In the genomic region with DNA sequence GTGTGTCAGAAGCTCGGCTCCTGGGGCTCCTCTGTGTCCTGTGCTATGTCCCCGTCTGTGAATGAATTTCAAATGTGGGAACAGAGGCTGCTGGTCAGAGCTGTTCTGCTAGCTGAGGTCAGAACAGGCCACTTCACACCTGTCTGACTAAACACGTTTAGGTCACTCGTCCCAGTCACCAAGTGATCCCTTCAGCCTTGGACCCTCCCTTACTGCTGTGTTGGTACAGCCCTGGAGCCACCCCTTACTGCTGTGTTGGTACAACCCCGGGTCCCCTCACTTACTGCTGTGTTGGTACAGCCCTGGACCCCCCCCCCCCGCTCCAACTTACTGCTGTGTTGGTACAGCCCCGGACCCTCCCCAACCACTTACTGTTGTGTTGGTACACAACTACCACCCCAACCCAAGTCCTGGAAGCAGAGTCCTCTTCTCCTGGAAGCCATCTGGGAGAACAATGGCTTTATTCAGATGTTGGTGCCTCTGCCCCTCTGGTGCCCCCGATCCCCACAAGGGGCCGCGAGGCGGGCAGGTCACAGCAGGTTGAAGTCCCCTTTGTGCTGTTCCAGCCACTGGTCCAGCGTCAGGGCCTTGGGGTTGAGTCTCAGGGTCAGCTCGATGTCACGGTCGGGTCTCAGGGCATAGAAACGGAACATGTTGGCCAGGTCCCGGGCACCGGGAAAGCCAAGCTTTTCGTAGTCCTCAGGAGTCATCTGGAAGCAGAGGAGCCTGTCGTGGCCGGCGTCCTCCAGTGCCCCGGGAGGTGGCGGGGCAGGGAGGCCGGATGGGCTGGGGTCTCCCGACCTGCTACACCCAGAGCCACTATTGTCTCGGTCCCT, we compare ENCODE assay signal across 1 cellular context.
TF ChIP-seq lines count a peak whose summit lies in the region.

No MANE protein-coding gene starts in this region.

TF ChIP-seq in HepG2, 621 proteins besides CTCF, POLR2A, EP300 and RAD21 (continued from another document and continues in another):
- TF ChIP-seq ZNF609 (CRISPR knock-in tag; IDR thresholded peaks at IDR 0.05; ENCODE audit: borderline replicate concordance) = peak; percentile 79
- no peak for TF ChIP-seq IKZF4 (CRISPR knock-in tag; IDR thresholded peaks at IDR 0.05; ENCODE audit: borderline replicate concordance, low read depth, not compliant biosample characterization)
- 0 out of 2 replicates have a peak, but pooled peaks have one; percentile 10 for TF ChIP-seq ZNF333 (CRISPR knock-in tag; IDR thresholded peaks at IDR 0.05; ENCODE audit: borderline replicate concordance)
- TF ChIP-seq ZNF556 (CRISPR knock-in tag; IDR thresholded peaks at IDR 0.05; ENCODE audit: borderline replicate concordance) = peak; percentile 79
- peak; percentile 98 for TF ChIP-seq BHLHE40 (IDR thresholded peaks at IDR 0.05; ENCODE audit: low read length)
- no peak for TF ChIP-seq MAFK (conservative IDR thresholded peaks at IDR 0.05 in 1 of 2, IDR thresholded peaks at IDR 0.05 in 1 of 2; ENCODE audit: low read length in 2 of 2)
- 0 out of 2 replicates have a peak, but pooled peaks have one; percentile 33 for TF ChIP-seq BRCA1 (CRISPR knock-in tag; IDR thresholded peaks at IDR 0.05)
- TF ChIP-seq KLF12 (CRISPR knock-in tag; IDR thresholded peaks at IDR 0.05; ENCODE audit: borderline replicate concordance) = no peak; the same call in 1 of the 2 replicates
- no peak for TF ChIP-seq STAT5B (CRISPR knock-in tag; IDR thresholded peaks at IDR 0.05)
- TF ChIP-seq, protein P1, sequence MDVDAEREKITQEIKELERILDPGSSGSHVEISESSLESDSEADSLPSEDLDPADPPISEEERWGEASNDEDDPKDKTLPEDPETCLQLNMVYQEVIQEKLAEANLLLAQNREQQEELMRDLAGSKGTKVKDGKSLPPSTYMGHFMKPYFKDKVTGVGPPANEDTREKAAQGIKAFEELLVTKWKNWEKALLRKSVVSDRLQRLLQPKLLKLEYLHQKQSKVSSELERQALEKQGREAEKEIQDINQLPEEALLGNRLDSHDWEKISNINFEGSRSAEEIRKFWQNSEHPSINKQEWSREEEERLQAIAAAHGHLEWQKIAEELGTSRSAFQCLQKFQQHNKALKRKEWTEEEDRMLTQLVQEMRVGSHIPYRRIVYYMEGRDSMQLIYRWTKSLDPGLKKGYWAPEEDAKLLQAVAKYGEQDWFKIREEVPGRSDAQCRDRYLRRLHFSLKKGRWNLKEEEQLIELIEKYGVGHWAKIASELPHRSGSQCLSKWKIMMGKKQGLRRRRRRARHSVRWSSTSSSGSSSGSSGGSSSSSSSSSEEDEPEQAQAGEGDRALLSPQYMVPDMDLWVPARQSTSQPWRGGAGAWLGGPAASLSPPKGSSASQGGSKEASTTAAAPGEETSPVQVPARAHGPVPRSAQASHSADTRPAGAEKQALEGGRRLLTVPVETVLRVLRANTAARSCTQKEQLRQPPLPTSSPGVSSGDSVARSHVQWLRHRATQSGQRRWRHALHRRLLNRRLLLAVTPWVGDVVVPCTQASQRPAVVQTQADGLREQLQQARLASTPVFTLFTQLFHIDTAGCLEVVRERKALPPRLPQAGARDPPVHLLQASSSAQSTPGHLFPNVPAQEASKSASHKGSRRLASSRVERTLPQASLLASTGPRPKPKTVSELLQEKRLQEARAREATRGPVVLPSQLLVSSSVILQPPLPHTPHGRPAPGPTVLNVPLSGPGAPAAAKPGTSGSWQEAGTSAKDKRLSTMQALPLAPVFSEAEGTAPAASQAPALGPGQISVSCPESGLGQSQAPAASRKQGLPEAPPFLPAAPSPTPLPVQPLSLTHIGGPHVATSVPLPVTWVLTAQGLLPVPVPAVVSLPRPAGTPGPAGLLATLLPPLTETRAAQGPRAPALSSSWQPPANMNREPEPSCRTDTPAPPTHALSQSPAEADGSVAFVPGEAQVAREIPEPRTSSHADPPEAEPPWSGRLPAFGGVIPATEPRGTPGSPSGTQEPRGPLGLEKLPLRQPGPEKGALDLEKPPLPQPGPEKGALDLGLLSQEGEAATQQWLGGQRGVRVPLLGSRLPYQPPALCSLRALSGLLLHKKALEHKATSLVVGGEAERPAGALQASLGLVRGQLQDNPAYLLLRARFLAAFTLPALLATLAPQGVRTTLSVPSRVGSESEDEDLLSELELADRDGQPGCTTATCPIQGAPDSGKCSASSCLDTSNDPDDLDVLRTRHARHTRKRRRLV (CRISPR knock-in tag; IDR thresholded peaks at IDR 0.05) = no peak
- no peak for TF ChIP-seq ZFP41 (CRISPR knock-in tag; IDR thresholded peaks at IDR 0.05; ENCODE audit: borderline replicate concordance)
- TF ChIP-seq ZNF337 (CRISPR knock-in tag; IDR thresholded peaks at IDR 0.05; ENCODE audit: borderline replicate concordance, low read depth) = 0 out of 2 replicates have a peak, but pooled peaks have one; percentile 77
- peak; percentile 95; the same call in 1 of the 2 replicates for TF ChIP-seq MTA1 (CRISPR knock-in tag; IDR thresholded peaks at IDR 0.05; ENCODE audit: borderline replicate concordance)
- TF ChIP-seq, protein P2, sequence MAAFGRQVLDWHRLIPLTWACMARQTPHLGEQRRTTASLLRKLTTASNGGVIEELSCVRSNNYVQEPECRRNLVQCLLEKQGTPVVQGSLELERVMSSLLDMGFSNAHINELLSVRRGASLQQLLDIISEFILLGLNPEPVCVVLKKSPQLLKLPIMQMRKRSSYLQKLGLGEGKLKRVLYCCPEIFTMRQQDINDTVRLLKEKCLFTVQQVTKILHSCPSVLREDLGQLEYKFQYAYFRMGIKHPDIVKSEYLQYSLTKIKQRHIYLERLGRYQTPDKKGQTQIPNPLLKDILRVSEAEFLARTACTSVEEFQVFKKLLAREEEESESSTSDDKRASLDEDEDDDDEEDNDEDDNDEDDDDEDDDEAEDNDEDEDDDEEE (CRISPR knock-in tag; IDR thresholded peaks at IDR 0.05) = no peak
- TF ChIP-seq BCL3 (CRISPR knock-in tag; IDR thresholded peaks at IDR 0.05) = peak; percentile 69; the same call in 1 of the 2 replicates
- no peak for TF ChIP-seq KMT2A (CRISPR knock-in tag; IDR thresholded peaks at IDR 0.05)
- TF ChIP-seq MLLT10 (CRISPR knock-in tag; IDR thresholded peaks at IDR 0.05) = no peak
- no peak for TF ChIP-seq ZNF205 (CRISPR knock-in tag; IDR thresholded peaks at IDR 0.05)
- TF ChIP-seq, protein P3, sequence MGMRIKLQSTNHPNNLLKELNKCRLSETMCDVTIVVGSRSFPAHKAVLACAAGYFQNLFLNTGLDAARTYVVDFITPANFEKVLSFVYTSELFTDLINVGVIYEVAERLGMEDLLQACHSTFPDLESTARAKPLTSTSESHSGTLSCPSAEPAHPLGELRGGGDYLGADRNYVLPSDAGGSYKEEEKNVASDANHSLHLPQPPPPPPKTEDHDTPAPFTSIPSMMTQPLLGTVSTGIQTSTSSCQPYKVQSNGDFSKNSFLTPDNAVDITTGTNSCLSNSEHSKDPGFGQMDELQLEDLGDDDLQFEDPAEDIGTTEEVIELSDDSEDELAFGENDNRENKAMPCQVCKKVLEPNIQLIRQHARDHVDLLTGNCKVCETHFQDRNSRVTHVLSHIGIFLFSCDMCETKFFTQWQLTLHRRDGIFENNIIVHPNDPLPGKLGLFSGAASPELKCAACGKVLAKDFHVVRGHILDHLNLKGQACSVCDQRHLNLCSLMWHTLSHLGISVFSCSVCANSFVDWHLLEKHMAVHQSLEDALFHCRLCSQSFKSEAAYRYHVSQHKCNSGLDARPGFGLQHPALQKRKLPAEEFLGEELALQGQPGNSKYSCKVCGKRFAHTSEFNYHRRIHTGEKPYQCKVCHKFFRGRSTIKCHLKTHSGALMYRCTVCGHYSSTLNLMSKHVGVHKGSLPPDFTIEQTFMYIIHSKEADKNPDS (CRISPR knock-in tag; IDR thresholded peaks at IDR 0.05) = 0 out of 2 replicates have a peak, but pooled peaks have one; percentile 49
- TF ChIP-seq AHR (CRISPR knock-in tag; IDR thresholded peaks at IDR 0.05) = no peak
- peak; percentile 56; the same call in 1 of the 2 replicates for TF ChIP-seq ZNF768 (CRISPR knock-in tag; IDR thresholded peaks at IDR 0.05)
- TF ChIP-seq, protein P4, sequence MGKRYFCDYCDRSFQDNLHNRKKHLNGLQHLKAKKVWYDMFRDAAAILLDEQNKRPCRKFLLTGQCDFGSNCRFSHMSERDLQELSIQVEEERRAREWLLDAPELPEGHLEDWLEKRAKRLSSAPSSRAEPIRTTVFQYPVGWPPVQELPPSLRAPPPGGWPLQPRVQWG (CRISPR knock-in tag; IDR thresholded peaks at IDR 0.05; ENCODE audit: borderline replicate concordance, low read depth) = no peak
- TF ChIP-seq, protein P5, sequence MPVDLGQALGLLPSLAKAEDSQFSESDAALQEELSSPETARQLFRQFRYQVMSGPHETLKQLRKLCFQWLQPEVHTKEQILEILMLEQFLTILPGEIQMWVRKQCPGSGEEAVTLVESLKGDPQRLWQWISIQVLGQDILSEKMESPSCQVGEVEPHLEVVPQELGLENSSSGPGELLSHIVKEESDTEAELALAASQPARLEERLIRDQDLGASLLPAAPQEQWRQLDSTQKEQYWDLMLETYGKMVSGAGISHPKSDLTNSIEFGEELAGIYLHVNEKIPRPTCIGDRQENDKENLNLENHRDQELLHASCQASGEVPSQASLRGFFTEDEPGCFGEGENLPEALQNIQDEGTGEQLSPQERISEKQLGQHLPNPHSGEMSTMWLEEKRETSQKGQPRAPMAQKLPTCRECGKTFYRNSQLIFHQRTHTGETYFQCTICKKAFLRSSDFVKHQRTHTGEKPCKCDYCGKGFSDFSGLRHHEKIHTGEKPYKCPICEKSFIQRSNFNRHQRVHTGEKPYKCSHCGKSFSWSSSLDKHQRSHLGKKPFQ (CRISPR knock-in tag; IDR thresholded peaks at IDR 0.05; ENCODE audit: insufficient replicate concordance) = peak; percentile 98
- no peak for TF ChIP-seq NFYB (CRISPR knock-in tag; IDR thresholded peaks at IDR 0.05)
- no peak for TF ChIP-seq NPAS2 (CRISPR knock-in tag; IDR thresholded peaks at IDR 0.05; ENCODE audit: borderline replicate concordance)
- peak; percentile 89 for TF ChIP-seq TBX2 (CRISPR knock-in tag; IDR thresholded peaks at IDR 0.05; ENCODE audit: borderline replicate concordance)
- TF ChIP-seq KAT8 (CRISPR knock-in tag; IDR thresholded peaks at IDR 0.05) = peak; percentile 56; the same call in 1 of the 2 replicates
- peak; percentile 72; the same call in 1 of the 2 replicates for TF ChIP-seq NFKB2 (CRISPR knock-in tag; IDR thresholded peaks at IDR 0.05; ENCODE audit: borderline replicate concordance)
- TF ChIP-seq IRX3 (CRISPR knock-in tag; IDR thresholded peaks at IDR 0.05; ENCODE audit: borderline replicate concordance, low read depth) = peak; percentile 61; the same call in 1 of the 2 replicates
- peak; percentile 64; the same call in 1 of the 2 replicates for TF ChIP-seq SNAI1 (CRISPR knock-in tag; IDR thresholded peaks at IDR 0.05; ENCODE audit: borderline replicate concordance)
- TF ChIP-seq ZBTB7B (CRISPR knock-in tag; IDR thresholded peaks at IDR 0.05) = peak; percentile 96
- TF ChIP-seq RNF219 (CRISPR knock-in tag; IDR thresholded peaks at IDR 0.05) = no peak
- peak; percentile 34; the same call in 1 of the 2 replicates for TF ChIP-seq ZNF264 (CRISPR knock-in tag; IDR thresholded peaks at IDR 0.05)
